In the genomic region with DNA sequence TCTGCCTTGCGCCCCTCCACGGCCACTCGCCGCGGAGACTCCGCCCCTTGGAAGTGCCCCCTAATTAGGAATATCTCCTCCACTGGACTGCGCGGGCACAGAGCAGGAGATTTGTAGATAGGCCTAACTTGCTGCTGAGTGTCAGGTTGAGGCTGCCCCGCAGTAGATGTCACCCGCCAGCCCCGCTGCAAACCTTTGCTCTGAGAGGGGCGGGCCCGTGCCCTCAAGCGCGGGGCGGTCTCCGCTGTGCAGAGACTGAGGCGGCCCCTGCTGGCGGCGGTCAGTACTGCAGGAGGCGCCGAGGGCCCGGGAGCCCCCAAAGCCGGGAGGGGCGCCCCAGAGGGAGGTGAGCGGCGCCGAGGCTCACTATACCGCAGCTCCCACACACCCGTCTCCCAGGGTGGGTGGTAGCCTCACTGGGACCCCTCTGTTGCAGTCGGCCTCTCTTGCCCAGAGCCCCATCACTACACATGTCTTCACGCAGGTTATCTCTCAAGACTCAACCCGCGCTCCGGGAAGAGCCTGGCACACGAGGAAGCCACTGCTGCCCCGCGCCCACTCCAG, we compare ENCODE assay signal across 7 cellular contexts. TPM values are rescaled to one million over a fixed set of nuclear protein-coding genes. Genes with fewer than 3 reads are reported as not detected.
DNase-seq lines count a peak whose midpoint lies in the region; ATAC-seq and TF ChIP-seq lines count a peak whose summit lies in the region.

No MANE protein-coding gene starts in this region.

- peak overlapping the region; percentile 67 for H3K4me3 Mint-ChIP-seq in activated CD8-positive, alpha-beta T cell treated with anti-CD3 and anti-CD28 coated beads, Interleukin-2, amount 10 ng/mL, durations not matched to agents 7 days and 5 days

- H3K36me3 Mint-ChIP-seq in activated CD8-positive, alpha-beta T cell treated with anti-CD3 and anti-CD28 coated beads, Interleukin-2, amount 10 ng/mL, durations not matched to agents 7 days and 5 days (ENCODE audit: low read depth), result no peaks in the 10 kb centered on the region

- peaks cover 15% of the 10 kb centered on the region for H3K27me3 Mint-ChIP-seq in activated CD8-positive, alpha-beta T cell treated with anti-CD3 and anti-CD28 coated beads, Interleukin-2, amount 10 ng/mL, durations not matched to agents 7 days and 5 days (ENCODE audit: low read depth)

- H3K4me1 ChIP-seq in effector memory CD4-positive, alpha-beta T cell (ENCODE audit: control insufficient read depth, insufficient read depth, low read length, poor library complexity, severe bottlenecking), result peaks cover 11% of the 10 kb centered on the region

- POLR2A ChIA-PET in activated CD8-positive, alpha-beta T cell treated with anti-CD3 and anti-CD28 coated beads, Interleukin-2, amount 10 ng/mL, durations not matched to agents 7 days and 5 days (lab: Charles Lee), result interaction anchor here (1.4 kb wide), 1 partner anchor 46 kb away, joined by 3 read pairs; no protein-coding TSS in a partner anchor

- no peaks in the 10 kb centered on the region for H3K9me3 Mint-ChIP-seq in activated CD8-positive, alpha-beta T cell treated with anti-CD3 and anti-CD28 coated beads, Interleukin-2, amount 10 ng/mL, durations not matched to agents 7 days and 5 days (ENCODE audit: insufficient read depth)

- no peaks in the 10 kb centered on the region for H3K36me3 ChIP-seq in effector memory CD4-positive, alpha-beta T cell (ENCODE audit: control insufficient read depth, insufficient read depth, low read length)

- peak; percentile 92 for TF ChIP-seq CTCF in GM13976 (IDR thresholded peaks at IDR 0.05; ENCODE audit: borderline replicate concordance, control extremely low read depth, extremely low read depth, insufficient read depth, missing control alignments)

- H3K27ac ChIP-seq in effector memory CD4-positive, alpha-beta T cell (ENCODE audit: insufficient read depth, low read length, poor library complexity, severe bottlenecking), result no peak overlapping the region

- peak overlapping the region; percentile 38 for H3K4me3 ChIP-seq in effector memory CD4-positive, alpha-beta T cell (ENCODE audit: insufficient read depth, low read depth, low read length, poor library complexity, severe bottlenecking)

- H3K9me3 ChIP-seq in effector memory CD4-positive, alpha-beta T cell (ENCODE audit: control insufficient read depth, low read length), result no peaks in the 10 kb centered on the region

- H3K4me1 Mint-ChIP-seq in activated CD8-positive, alpha-beta T cell treated with anti-CD3 and anti-CD28 coated beads, Interleukin-2, amount 10 ng/mL, durations not matched to agents 7 days and 5 days (ENCODE audit: low read depth), result peaks cover 15% of the 10 kb centered on the region

- CTCF ChIA-PET in activated CD8-positive, alpha-beta T cell treated with anti-CD3 and anti-CD28 coated beads, Interleukin-2, amount 10 ng/mL, durations not matched to agents 7 days and 5 days (lab: Charles Lee), result interaction anchor here (0.6 to 11.3 kb wide), 14 partner anchors 12 to 515 kb away, joined by 3 to 162 read pairs (median 4); no protein-coding TSS in a partner anchor

- peak overlapping the region; percentile 35 for H3K27ac Mint-ChIP-seq in activated CD8-positive, alpha-beta T cell treated with anti-CD3 and anti-CD28 coated beads, Interleukin-2, amount 10 ng/mL, durations not matched to agents 7 days and 5 days

- in situ Hi-C loops in GM13976 (cut with MboI; ENCODE audit: low sequenced_read_pairs, unreplicated experiment), result loop anchor here (25.0 kb wide), 1 partner anchor 496 kb away; no protein-coding TSS in a partner anchor

- H3K27me3 ChIP-seq in effector memory CD4-positive, alpha-beta T cell (replicated peaks; ENCODE audit: control insufficient read depth, insufficient read depth, low read length, poor library complexity, severe bottlenecking), result peaks cover 4% of the 10 kb centered on the region

- peak; percentile 45 for ATAC-seq in HG03045 (IDR thresholded peaks at IDR 0.05; ENCODE audit: unreplicated experiment)
- peak; percentile 93 for ATAC-seq in activated CD8-positive, alpha-beta T cell treated with anti-CD3 and anti-CD28 coated beads, Interleukin-2, amount 10 ng/mL, durations not matched to agents 7 days and 5 days

- DNase-seq in GM13976 (ENCODE audit: low spot score) (peak; percentile 93), NCI-H69 (lab: John Stamatoyannopoulos, UW) (peak; percentile 68), mucosa of gallbladder (ENCODE audit: low spot score) (peak; percentile 74)
- DNase-seq in activated CD8-positive, alpha-beta T cell treated with anti-CD3 and anti-CD28 coated beads, Interleukin-2, amount 10 ng/mL, durations not matched to agents 7 days and 5 days, result peak; percentile 91
- DNase-seq in effector memory CD4-positive, alpha-beta T cell, result peak; percentile 73 to 78 (median 78)
- peak; percentile 72 to 85 for DNase-seq in stimulated activated CD8-positive, alpha-beta memory T cell treated with anti-CD3 and anti-CD28 coated beads, Interleukin-4, amount 100 ng/mL, for 4 hours (ENCODE audit: low read depth in 2 of 2, low spot score in 1 of 2)

RNA-seq across cellular contexts. Expression of a gene that starts 2.9 kb away (rescaled TPM):
- not detected for total RNA-seq in activated CD8-positive, alpha-beta T cell treated with anti-CD3 and anti-CD28 coated beads, Interleukin-2, amount 10 ng/mL, durations not matched to agents 7 days and 5 days
- total RNA-seq in mucosa of gallbladder, result 3.7 TPM

RNA-seq across cellular contexts. Expression of a gene that starts 28.5 kb away (rescaled TPM):
- total RNA-seq in activated CD8-positive, alpha-beta T cell treated with anti-CD3 and anti-CD28 coated beads, Interleukin-2, amount 10 ng/mL, durations not matched to agents 7 days and 5 days, result 10 to 100 TPM; 37.7 to 40.1 TPM
- total RNA-seq in mucosa of gallbladder, result 30.2 TPM
